8 cellular contexts compared by ENCODE assay signal in genomic region chr16:87778830-87779579, GRCh38. TPM values are rescaled to one million over a fixed set of nuclear protein-coding genes. Genes with fewer than 3 reads are reported as not detected.
DNase-seq lines count a peak whose midpoint lies in the region; ATAC-seq, FAIRE-seq and TF ChIP-seq lines count a peak whose summit lies in the region.

No MANE protein-coding gene starts in this region.

- peak overlapping the region; percentile 83 for H3K27ac Mint-ChIP-seq in T-helper 17 cell

- ATAC-seq in HG02852 (IDR thresholded peaks at IDR 0.05; ENCODE audit: unreplicated experiment) (peak; percentile 44), T-helper 17 cell (peak; percentile 87), GM19035 (IDR thresholded peaks at IDR 0.05; ENCODE audit: unreplicated experiment) (no peak)

- no peaks in the 10 kb centered on the region for H3K27me3 ChIP-seq in right atrium auricular region

- no peak overlapping the region for H3K4me3 ChIP-seq in right atrium auricular region

- H3K4me3 Mint-ChIP-seq in T-helper 17 cell: peak overlapping the region; percentile 77

- peaks cover 22% of the 10 kb centered on the region for H3K4me1 Mint-ChIP-seq in T-helper 17 cell

- peaks cover 0 to 16% of the 10 kb centered on the region in 2 donors for H3K4me1 ChIP-seq in right atrium auricular region

- no peaks in the 10 kb centered on the region for H3K27me3 Mint-ChIP-seq in T-helper 17 cell

- no peaks in the 10 kb centered on the region for H3K9me3 ChIP-seq in T-helper 17 cell (ENCODE audit: control insufficient read depth, low read length, poor library complexity, severe bottlenecking)
- no peaks in the 10 kb centered on the region for H3K9me3 ChIP-seq in right atrium auricular region

- DNase-seq in GM12891 (ENCODE audit: insufficient read length, low spot score): peak; percentile 67
- peak; percentile 95 for DNase-seq in NCI-H146 (lab: John Stamatoyannopoulos, UW)
- peak; percentile 73 to 93 (median 78) for DNase-seq in T-helper 17 cell
- peak; percentile 13 to 93 (median 73) for DNase-seq in amygdala (lab: John Stamatoyannopoulos, UW)
- peak; percentile 95 for DNase-seq in right atrium auricular region (ENCODE audit: low spot score)
- DNase-seq in renal cortical epithelial cell (ENCODE audit: low read depth): peak; percentile 86

- H3K36me3 ChIP-seq in right atrium auricular region: no peaks in the 10 kb centered on the region

- no peak for TF ChIP-seq POLR2A in GM12891 (IDR thresholded peaks at IDR 0.05; ENCODE audit: low read depth, low read length)

- TF ChIP-seq CTCF in right atrium auricular region (IDR thresholded peaks at IDR 0.05): peak; percentile 96 to 98

- no peaks in the 10 kb centered on the region for H3K36me3 Mint-ChIP-seq in T-helper 17 cell (ENCODE audit: low read depth)

- no peak overlapping the region for H3K27ac ChIP-seq in right atrium auricular region

- FAIRE-seq in GM12891 (lab: Jason Lieb, UNC): peak; percentile 88

TF ChIP-seq in GM12891, 5 proteins besides CTCF, POLR2A, EP300 and RAD21:
- TF ChIP-seq POU2F2 (IDR thresholded peaks at IDR 0.05; ENCODE audit: low read depth, low read length): peak; percentile 89
- no peak for TF ChIP-seq SPI1 (IDR thresholded peaks at IDR 0.05; ENCODE audit: low read depth, low read length)

RNA-seq across cellular contexts. Expression of gene KLHDC4, which starts 13.2 kb away (rescaled TPM):
- polyA plus RNA-seq in GM12891 (2012; ENCODE audit: low read depth, missing spikeins): 28.9 TPM
- 10 to 100 TPM; 67.7 to 93.3 TPM for total RNA-seq in T-helper 17 cell
- total RNA-seq in right atrium auricular region: 10 to 100 TPM; 11.8 to 12.6 TPM
- 29.2 and 29.9 TPM in 2 replicates for total RNA-seq in renal cortical epithelial cell
